ENCODE assay signal across 15 cellular contexts in genomic region chr22:30332994-30333706, GRCh38. TPM values are rescaled to one million over a fixed set of nuclear protein-coding genes. Genes with fewer than 3 reads are reported as not detected.
A peak's percentile ranks its signal among the peaks of the same experiment; 100 is the strongest.
DNase-seq lines count a peak whose midpoint lies in the region; ATAC-seq and TF ChIP-seq lines count a peak whose summit lies in the region.
"Had no signal": no experiment of that assay in that cellular context is flagged by ENCODE, and none has a peak within 500 bp of the region (broad histone marks: within the 10 kb centered on the region; RNA-seq: fewer than 3 reads in every experiment).

No MANE protein-coding gene starts in this region.

- POLR2A ChIA-PET in activated CD4-positive, alpha-beta memory T cell treated with anti-CD3 and anti-CD28 coated beads, Interleukin-2, amount 10 ng/mL, durations not matched to agents 7 days and 5 days (lab: Charles Lee): interaction anchor here (0.9 to 2.4 kb wide), 10 partner anchors 8 to 50 kb away, joined by 3 to 7 read pairs (median 3); partner anchors contain the start of genes CCDC157 and SF3A1

- H3K27me3 Mint-ChIP-seq in activated CD4-positive, alpha-beta memory T cell treated with anti-CD3 and anti-CD28 coated beads, Interleukin-2, amount 10 ng/mL, durations not matched to agents 7 days and 5 days: no peaks in the 10 kb centered on the region
- H3K27me3 Mint-ChIP-seq: CD8-positive, alpha-beta memory T cell had no signal

- peak overlapping the region; percentile 71 for H3K27ac Mint-ChIP-seq in activated CD4-positive, alpha-beta memory T cell treated with anti-CD3 and anti-CD28 coated beads, Interleukin-2, amount 10 ng/mL, durations not matched to agents 7 days and 5 days
- H3K27ac Mint-ChIP-seq: endodermal cell had no signal

- ATAC-seq in heart right ventricle: no peak
- no peak for ATAC-seq in HG03135 (IDR thresholded peaks at IDR 0.05; ENCODE audit: unreplicated experiment)
- ATAC-seq in GM21717 (IDR thresholded peaks at IDR 0.05; ENCODE audit: unreplicated experiment): no peak

- no peaks in the 10 kb centered on the region for H3K27me3 ChIP-seq in cardiac muscle cell
- H3K27me3 ChIP-seq in heart right ventricle: no peaks in the 10 kb centered on the region
- no peaks in the 10 kb centered on the region for H3K27me3 ChIP-seq in tibial nerve
- H3K27me3 ChIP-seq: tibial artery had no signal

- CTCF ChIA-PET in activated CD4-positive, alpha-beta memory T cell treated with anti-CD3 and anti-CD28 coated beads, Interleukin-2, amount 10 ng/mL, durations not matched to agents 7 days and 5 days (lab: Charles Lee): interaction anchor here (3.0 kb wide), 1 partner anchor 45 kb away, joined by 13 read pairs; no protein-coding TSS in a partner anchor

- TF ChIP-seq CTCF in cardiac muscle cell (IDR thresholded peaks at IDR 0.05; ENCODE audit: low read depth, low read length): no peak
- TF ChIP-seq CTCF in heart right ventricle (IDR thresholded peaks at IDR 0.05): no peak
- no peak for TF ChIP-seq CTCF in tibial nerve (IDR thresholded peaks at IDR 0.05)

- H3K4me3 Mint-ChIP-seq in activated CD4-positive, alpha-beta memory T cell treated with anti-CD3 and anti-CD28 coated beads, Interleukin-2, amount 10 ng/mL, durations not matched to agents 7 days and 5 days: no peak overlapping the region
- H3K4me3 Mint-ChIP-seq: CD8-positive, alpha-beta memory T cell; endodermal cell had no signal

- H3K36me3 ChIP-seq in cardiac muscle cell: peaks cover 50% of the 10 kb centered on the region
- H3K36me3 ChIP-seq in heart right ventricle: peaks cover 5 to 91% (median 59%) of the 10 kb centered on the region in 9 donors
- H3K36me3 ChIP-seq in tibial nerve: peaks cover 11 to 79% (median 50%) of the 10 kb centered on the region in 3 donors

- peaks cover 72% of the 10 kb centered on the region for H3K36me3 Mint-ChIP-seq in activated CD4-positive, alpha-beta memory T cell treated with anti-CD3 and anti-CD28 coated beads, Interleukin-2, amount 10 ng/mL, durations not matched to agents 7 days and 5 days (ENCODE audit: low read depth)

- TF ChIP-seq EP300 in tibial nerve (IDR thresholded peaks at IDR 0.05): no peak

- peaks cover 38% of the 10 kb centered on the region for H3K4me1 Mint-ChIP-seq in activated CD4-positive, alpha-beta memory T cell treated with anti-CD3 and anti-CD28 coated beads, Interleukin-2, amount 10 ng/mL, durations not matched to agents 7 days and 5 days
- H3K4me1 Mint-ChIP-seq: CD8-positive, alpha-beta memory T cell; endodermal cell had no signal

- H3K4me3 ChIP-seq in cardiac muscle cell (no peak overlapping the region), heart right ventricle (no peak overlapping the region), tibial nerve (no peak overlapping the region)
- H3K4me3 ChIP-seq: left ventricle myocardium inferior, tibial artery had no signal

- WGBS in heart right ventricle, 2 donors: 89 to 92% methylated on average over 2 of the region's 2 CpGs
- WGBS in tibial nerve, 2 donors: 70 to 77% methylated on average over 2 of the region's 2 CpGs

- no peaks in the 10 kb centered on the region for H3K9me3 Mint-ChIP-seq in activated CD4-positive, alpha-beta memory T cell treated with anti-CD3 and anti-CD28 coated beads, Interleukin-2, amount 10 ng/mL, durations not matched to agents 7 days and 5 days
- H3K9me3 Mint-ChIP-seq: CD8-positive, alpha-beta memory T cell; endodermal cell had no signal

- TF ChIP-seq POLR2A in erythroblast (IDR thresholded peaks at IDR 0.05; ENCODE audit: low read length): peak; percentile 25
- no peak for TF ChIP-seq POLR2A in tibial nerve (IDR thresholded peaks at IDR 0.05)

- peak overlapping the region; percentile 31 for H3K27ac ChIP-seq in cardiac muscle cell
- no peak overlapping the region for H3K27ac ChIP-seq in heart right ventricle
- H3K27ac ChIP-seq in tibial nerve: peak overlapping the region in 3 of 4 donors; percentile 31 to 60 (median 55)
- H3K27ac ChIP-seq: left ventricle myocardium inferior, tibial artery had no signal

- no peaks in the 10 kb centered on the region for H3K9me3 ChIP-seq in cardiac muscle cell (ENCODE audit: low read depth)
- no peaks in the 10 kb centered on the region for H3K9me3 ChIP-seq in heart right ventricle
- H3K9me3 ChIP-seq in tibial nerve: no peaks in the 10 kb centered on the region
- H3K9me3 ChIP-seq: left ventricle myocardium inferior, SK-N-SH, tibial artery had no signal

- intact Hi-C loops in heart right ventricle (cut with DNase I): no loop called here

- DNase-seq in cardiac muscle cell (ENCODE audit: low read depth in 1 of 2, low spot score in 1 of 2) (no peak), heart right ventricle (no peak), erythroblast (lab: John Stamatoyannopoulos, UW) (no peak), tibial nerve (ENCODE audit: low spot score in 2 of 2) (no peak), HPDE6-E6E7 (ENCODE audit: extremely low spot score) (no peak)
- no peak for DNase-seq in activated CD4-positive, alpha-beta memory T cell treated with anti-CD3 and anti-CD28 coated beads, Interleukin-2, amount 10 ng/mL, durations not matched to agents 7 days and 5 days
- DNase-seq: CD8-positive, alpha-beta memory T cell; endodermal cell; left ventricle myocardium inferior; NCI-H1048; NCI-H2029; SK-N-SH; tibial artery had no signal

- H3K4me1 ChIP-seq in cardiac muscle cell (ENCODE audit: low read depth) (no peaks in the 10 kb centered on the region), heart right ventricle (peaks cover 0 to 19% (median 11%) of the 10 kb centered on the region in 9 donors), tibial nerve (peaks cover 0 to 16% (median 5%) of the 10 kb centered on the region in 4 donors)

RNA-seq across cellular contexts. Expression of gene TBC1D10A, which starts 6.4 kb away (rescaled TPM):
- total RNA-seq in cardiac muscle cell (18.8 and 21.8 TPM in 2 replicates), heart right ventricle (1 to 10 TPM; 3.2 to 7.5 (median 5.6) TPM), tibial nerve (10 to 100 TPM; 46.8 to 63.9 (median 52.1) TPM)
- polyA plus RNA-seq in cardiac muscle cell (11.8 and 14.9 TPM in 2 replicates), heart right ventricle (1 to 10 TPM; 6.9 to 9.5 TPM)
- total RNA-seq in activated CD4-positive, alpha-beta memory T cell treated with anti-CD3 and anti-CD28 coated beads, Interleukin-2, amount 10 ng/mL, durations not matched to agents 7 days and 5 days: 10 to 100 TPM; 37.9 to 41.6 TPM

RNA-seq across cellular contexts. Expression of gene SF3A1, which starts 23.5 kb away (rescaled TPM):
- total RNA-seq in cardiac muscle cell: 90.5 and 160 TPM in 2 replicates
- 92.6 and 124 TPM in 2 replicates for polyA plus RNA-seq in cardiac muscle cell
- total RNA-seq in heart right ventricle: 100 to 1,000 TPM in 6 of 10 donors, 10 to 100 TPM in 4; 84.4 to 132 (median 111) TPM
- 10 to 100 TPM; 13.2 to 16.0 TPM for polyA plus RNA-seq in heart right ventricle
- total RNA-seq in activated CD4-positive, alpha-beta memory T cell treated with anti-CD3 and anti-CD28 coated beads, Interleukin-2, amount 10 ng/mL, durations not matched to agents 7 days and 5 days: 100 to 1,000 TPM; 225 to 226 TPM
- total RNA-seq in tibial nerve: 10 to 100 TPM; 76.2 to 98.1 (median 91.7) TPM

RNA-seq across cellular contexts. Expression of gene CCDC157, which starts 23.7 kb away (rescaled TPM):
- total RNA-seq in cardiac muscle cell (8.7 and 12.9 TPM in 2 replicates), heart right ventricle (1 to 10 TPM in 3 of 10 donors, under 1 TPM in 7; 0.11 to 1.2 (median 0.85) TPM), tibial nerve (10 to 100 TPM in 1 of 4 donors, 1 to 10 TPM in 3; 1.0 to 10.5 (median 5.2) TPM)
- polyA plus RNA-seq in cardiac muscle cell (5.0 and 7.1 TPM in 2 replicates), heart right ventricle (1 to 10 TPM in 1 of 2 donors, under 1 TPM in 1; 0.88 to 1.2 TPM)
- 1 to 10 TPM; 3.2 to 3.6 TPM for total RNA-seq in activated CD4-positive, alpha-beta memory T cell treated with anti-CD3 and anti-CD28 coated beads, Interleukin-2, amount 10 ng/mL, durations not matched to agents 7 days and 5 days

RNA-seq across cellular contexts. Expression of gene CASTOR1, which starts 43.8 kb away (rescaled TPM):
- 19.0 and 19.6 TPM in 2 replicates for total RNA-seq in cardiac muscle cell
- 22.2 and 29.0 TPM in 2 replicates for polyA plus RNA-seq in cardiac muscle cell
- total RNA-seq in heart right ventricle: 1 to 10 TPM; 2.8 to 7.9 (median 5.4) TPM
- polyA plus RNA-seq in heart right ventricle: 10 to 100 TPM; 13.9 to 14.7 TPM
- 10 to 100 TPM; 14.2 to 14.6 TPM for total RNA-seq in activated CD4-positive, alpha-beta memory T cell treated with anti-CD3 and anti-CD28 coated beads, Interleukin-2, amount 10 ng/mL, durations not matched to agents 7 days and 5 days
- total RNA-seq in tibial nerve: 10 to 100 TPM; 38.7 to 57.9 (median 45.3) TPM

RNA-seq across cellular contexts. Expression of gene RNF215, which starts 54.1 kb away (rescaled TPM):
- 30.4 and 39.8 TPM in 2 replicates for total RNA-seq in cardiac muscle cell
- 9.5 and 13.1 TPM in 2 replicates for polyA plus RNA-seq in cardiac muscle cell
- 10 to 100 TPM in 1 of 10 donors, 1 to 10 TPM in 9; 3.4 to 10.5 (median 6.0) TPM for total RNA-seq in heart right ventricle
- 1 to 10 TPM; 4.9 to 7.2 TPM for polyA plus RNA-seq in heart right ventricle
- 10 to 100 TPM; 12.2 to 13.3 TPM for total RNA-seq in activated CD4-positive, alpha-beta memory T cell treated with anti-CD3 and anti-CD28 coated beads, Interleukin-2, amount 10 ng/mL, durations not matched to agents 7 days and 5 days
- total RNA-seq in tibial nerve: 10 to 100 TPM; 19.9 to 42.4 (median 25.2) TPM

Comparison
In these comparisons a context has a peak if more than half of its experiments do, and no peak if none do; other contexts are left out.
1. H3K27ac ChIP-seq: peak in cardiac muscle cell (single experiment) and tibial nerve (3 of 4); none in heart right ventricle (0 of 10).